Comparison of ENCODE assay signal across 1 cellular context in the genomic region with DNA sequence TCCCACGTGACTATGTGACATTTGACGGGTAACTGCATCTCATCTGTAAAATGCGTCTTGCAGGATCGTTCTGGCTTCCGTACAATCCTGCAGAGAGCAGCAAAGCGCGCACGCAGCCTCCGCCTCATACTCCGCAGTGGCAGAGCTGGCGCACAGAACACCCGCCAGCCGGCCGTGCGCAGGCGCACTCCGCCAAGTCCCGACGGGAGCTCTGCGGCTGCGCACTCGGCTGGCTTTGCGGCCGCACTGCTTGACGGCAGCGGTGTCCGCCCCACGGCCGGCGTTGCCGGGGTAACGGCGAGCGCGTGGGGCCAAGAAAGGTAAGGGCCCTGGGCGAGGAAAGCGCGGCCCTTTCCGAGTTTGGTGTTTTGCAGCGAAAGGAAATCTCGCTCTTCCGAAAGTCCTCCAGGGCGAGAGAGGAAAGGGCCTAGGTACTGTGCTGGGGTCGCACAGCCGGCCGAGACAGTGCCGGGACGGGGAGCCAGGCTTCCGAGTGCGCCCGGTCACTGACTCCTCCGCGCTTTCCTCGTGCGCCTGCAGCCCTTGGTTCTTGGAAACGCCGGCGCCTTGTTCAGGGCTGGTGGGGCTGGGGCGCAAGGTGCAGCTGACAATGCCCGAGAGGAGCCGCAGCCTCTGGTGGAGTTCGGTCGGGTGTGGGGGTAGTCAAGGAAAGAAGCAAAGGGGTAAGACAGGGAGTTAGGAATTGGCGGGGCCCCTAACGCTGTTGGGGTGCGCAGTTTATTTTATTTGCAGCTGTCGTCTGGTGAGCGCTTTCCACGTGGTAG.
A peak's percentile ranks its signal among the peaks of the same experiment; 100 is the strongest.
TF ChIP-seq lines count a peak whose summit lies in the region.

A gene (plus strand): TSS at position 283 of the 785 bp plus-strand sequence. CDS start 5,321 bp downstream, outside the sequence.

TF ChIP-seq in HepG2, 621 proteins besides CTCF, POLR2A, EP300 and RAD21 (continued from another document and continues in another):
- TF ChIP-seq SIN3A (IDR thresholded peaks at IDR 0.05; ENCODE audit: borderline replicate concordance, low read depth, low read length) (no peak; the same call in 1 of the 2 replicates), SMAD1 (CRISPR knock-in tag; IDR thresholded peaks at IDR 0.05; ENCODE audit: borderline replicate concordance, low read depth) (no peak; the same call in 1 of the 2 replicates), SMAD3 (CRISPR knock-in tag; IDR thresholded peaks at IDR 0.05) (peak; percentile 89), POLR2AphosphoS2 (IDR thresholded peaks at IDR 0.05; ENCODE audit: low read depth, low read length) (no peak), ZNF333 (CRISPR knock-in tag; IDR thresholded peaks at IDR 0.05; ENCODE audit: borderline replicate concordance) (peak; percentile 64; the same call in 1 of the 2 replicates), MAF1 (CRISPR knock-in tag; IDR thresholded peaks at IDR 0.05; ENCODE audit: borderline replicate concordance) (0 out of 2 replicates have a peak, but pooled peaks have one; percentile 43), WIZ (CRISPR knock-in tag; IDR thresholded peaks at IDR 0.05) (no peak; the same call in 1 of the 2 replicates), ZSCAN31 (CRISPR knock-in tag; IDR thresholded peaks at IDR 0.05; ENCODE audit: low read depth) (peak; percentile 72), NFRKB (IDR thresholded peaks at IDR 0.05) (no peak), KLF11 (CRISPR knock-in tag; IDR thresholded peaks at IDR 0.05) (0 out of 2 replicates have a peak, but pooled peaks have one; percentile 19), ZNF598 (CRISPR knock-in tag; IDR thresholded peaks at IDR 0.05; ENCODE audit: borderline replicate concordance) (peak; percentile 93; the same call in 1 of the 2 replicates), ZNF10 (CRISPR knock-in tag; IDR thresholded peaks at IDR 0.05; ENCODE audit: borderline replicate concordance, low read depth) (no peak), KLF15 (CRISPR knock-in tag; IDR thresholded peaks at IDR 0.05; ENCODE audit: borderline replicate concordance) (no peak), ZNF841 (CRISPR knock-in tag; IDR thresholded peaks at IDR 0.05; ENCODE audit: borderline replicate concordance) (no peak), MBD4 (IDR thresholded peaks at IDR 0.05; ENCODE audit: borderline replicate concordance, low read length) (no peak), ZMYM2 (CRISPR knock-in tag; IDR thresholded peaks at IDR 0.05) (no peak), SUZ12 (IDR thresholded peaks at IDR 0.05; ENCODE audit: low read depth, low read length) (no peak), ZNF777 (CRISPR knock-in tag; IDR thresholded peaks at IDR 0.05) (peak; percentile 46; the same call in 1 of the 2 replicates), PRMT3 (CRISPR knock-in tag; IDR thresholded peaks at IDR 0.05; ENCODE audit: borderline replicate concordance, low read depth) (no peak), HOXA3 (CRISPR knock-in tag; IDR thresholded peaks at IDR 0.05) (peak; percentile 22), CREB1 (IDR thresholded peaks at IDR 0.05) (peak; percentile 41; the same call in 1 of the 2 replicates), CREB1 (CRISPR knock-in tag; IDR thresholded peaks at IDR 0.05) (no peak)
- TF ChIP-seq, protein P1, sequence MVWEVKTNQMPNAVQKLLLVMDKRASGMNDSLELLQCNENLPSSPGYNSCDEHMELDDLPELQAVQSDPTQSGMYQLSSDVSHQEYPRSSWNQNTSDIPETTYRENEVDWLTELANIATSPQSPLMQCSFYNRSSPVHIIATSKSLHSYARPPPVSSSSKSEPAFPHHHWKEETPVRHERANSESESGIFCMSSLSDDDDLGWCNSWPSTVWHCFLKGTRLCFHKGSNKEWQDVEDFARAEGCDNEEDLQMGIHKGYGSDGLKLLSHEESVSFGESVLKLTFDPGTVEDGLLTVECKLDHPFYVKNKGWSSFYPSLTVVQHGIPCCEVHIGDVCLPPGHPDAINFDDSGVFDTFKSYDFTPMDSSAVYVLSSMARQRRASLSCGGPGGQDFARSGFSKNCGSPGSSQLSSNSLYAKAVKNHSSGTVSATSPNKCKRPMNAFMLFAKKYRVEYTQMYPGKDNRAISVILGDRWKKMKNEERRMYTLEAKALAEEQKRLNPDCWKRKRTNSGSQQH (CRISPR knock-in tag; IDR thresholded peaks at IDR 0.05; ENCODE audit: low read depth), result peak; percentile 83
- TF ChIP-seq, protein P2, sequence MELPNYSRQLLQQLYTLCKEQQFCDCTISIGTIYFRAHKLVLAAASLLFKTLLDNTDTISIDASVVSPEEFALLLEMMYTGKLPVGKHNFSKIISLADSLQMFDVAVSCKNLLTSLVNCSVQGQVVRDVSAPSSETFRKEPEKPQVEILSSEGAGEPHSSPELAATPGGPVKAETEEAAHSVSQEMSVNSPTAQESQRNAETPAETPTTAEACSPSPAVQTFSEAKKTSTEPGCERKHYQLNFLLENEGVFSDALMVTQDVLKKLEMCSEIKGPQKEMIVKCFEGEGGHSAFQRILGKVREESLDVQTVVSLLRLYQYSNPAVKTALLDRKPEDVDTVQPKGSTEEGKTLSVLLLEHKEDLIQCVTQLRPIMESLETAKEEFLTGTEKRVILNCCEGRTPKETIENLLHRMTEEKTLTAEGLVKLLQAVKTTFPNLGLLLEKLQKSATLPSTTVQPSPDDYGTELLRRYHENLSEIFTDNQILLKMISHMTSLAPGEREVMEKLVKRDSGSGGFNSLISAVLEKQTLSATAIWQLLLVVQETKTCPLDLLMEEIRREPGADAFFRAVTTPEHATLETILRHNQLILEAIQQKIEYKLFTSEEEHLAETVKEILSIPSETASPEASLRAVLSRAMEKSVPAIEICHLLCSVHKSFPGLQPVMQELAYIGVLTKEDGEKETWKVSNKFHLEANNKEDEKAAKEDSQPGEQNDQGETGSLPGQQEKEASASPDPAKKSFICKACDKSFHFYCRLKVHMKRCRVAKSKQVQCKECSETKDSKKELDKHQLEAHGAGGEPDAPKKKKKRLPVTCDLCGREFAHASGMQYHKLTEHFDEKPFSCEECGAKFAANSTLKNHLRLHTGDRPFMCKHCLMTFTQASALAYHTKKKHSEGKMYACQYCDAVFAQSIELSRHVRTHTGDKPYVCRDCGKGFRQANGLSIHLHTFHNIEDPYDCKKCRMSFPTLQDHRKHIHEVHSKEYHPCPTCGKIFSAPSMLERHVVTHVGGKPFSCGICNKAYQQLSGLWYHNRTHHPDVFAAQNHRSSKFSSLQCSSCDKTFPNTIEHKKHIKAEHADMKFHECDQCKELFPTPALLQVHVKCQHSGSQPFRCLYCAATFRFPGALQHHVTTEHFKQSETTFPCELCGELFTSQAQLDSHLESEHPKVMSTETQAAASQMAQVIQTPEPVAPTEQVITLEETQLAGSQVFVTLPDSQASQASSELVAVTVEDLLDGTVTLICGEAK (IDR thresholded peaks at IDR 0.05), result no peak
- TF ChIP-seq, protein P2 (CRISPR knock-in tag; IDR thresholded peaks at IDR 0.05), result no peak; the same call in 1 of the 2 replicates
- TF ChIP-seq, protein P3, sequence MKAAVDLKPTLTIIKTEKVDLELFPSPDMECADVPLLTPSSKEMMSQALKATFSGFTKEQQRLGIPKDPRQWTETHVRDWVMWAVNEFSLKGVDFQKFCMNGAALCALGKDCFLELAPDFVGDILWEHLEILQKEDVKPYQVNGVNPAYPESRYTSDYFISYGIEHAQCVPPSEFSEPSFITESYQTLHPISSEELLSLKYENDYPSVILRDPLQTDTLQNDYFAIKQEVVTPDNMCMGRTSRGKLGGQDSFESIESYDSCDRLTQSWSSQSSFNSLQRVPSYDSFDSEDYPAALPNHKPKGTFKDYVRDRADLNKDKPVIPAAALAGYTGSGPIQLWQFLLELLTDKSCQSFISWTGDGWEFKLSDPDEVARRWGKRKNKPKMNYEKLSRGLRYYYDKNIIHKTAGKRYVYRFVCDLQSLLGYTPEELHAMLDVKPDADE (CRISPR knock-in tag; IDR thresholded peaks at IDR 0.05), result no peak
- TF ChIP-seq, protein P4, sequence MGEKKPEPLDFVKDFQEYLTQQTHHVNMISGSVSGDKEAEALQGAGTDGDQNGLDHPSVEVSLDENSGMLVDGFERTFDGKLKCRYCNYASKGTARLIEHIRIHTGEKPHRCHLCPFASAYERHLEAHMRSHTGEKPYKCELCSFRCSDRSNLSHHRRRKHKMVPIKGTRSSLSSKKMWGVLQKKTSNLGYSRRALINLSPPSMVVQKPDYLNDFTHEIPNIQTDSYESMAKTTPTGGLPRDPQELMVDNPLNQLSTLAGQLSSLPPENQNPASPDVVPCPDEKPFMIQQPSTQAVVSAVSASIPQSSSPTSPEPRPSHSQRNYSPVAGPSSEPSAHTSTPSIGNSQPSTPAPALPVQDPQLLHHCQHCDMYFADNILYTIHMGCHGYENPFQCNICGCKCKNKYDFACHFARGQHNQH (CRISPR knock-in tag; IDR thresholded peaks at IDR 0.05), result peak; percentile 48; the same call in 1 of the 2 replicates
- TF ChIP-seq, protein P5, sequence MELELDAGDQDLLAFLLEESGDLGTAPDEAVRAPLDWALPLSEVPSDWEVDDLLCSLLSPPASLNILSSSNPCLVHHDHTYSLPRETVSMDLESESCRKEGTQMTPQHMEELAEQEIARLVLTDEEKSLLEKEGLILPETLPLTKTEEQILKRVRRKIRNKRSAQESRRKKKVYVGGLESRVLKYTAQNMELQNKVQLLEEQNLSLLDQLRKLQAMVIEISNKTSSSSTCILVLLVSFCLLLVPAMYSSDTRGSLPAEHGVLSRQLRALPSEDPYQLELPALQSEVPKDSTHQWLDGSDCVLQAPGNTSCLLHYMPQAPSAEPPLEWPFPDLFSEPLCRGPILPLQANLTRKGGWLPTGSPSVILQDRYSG (CRISPR knock-in tag; IDR thresholded peaks at IDR 0.05), result no peak
- TF ChIP-seq, protein P6, sequence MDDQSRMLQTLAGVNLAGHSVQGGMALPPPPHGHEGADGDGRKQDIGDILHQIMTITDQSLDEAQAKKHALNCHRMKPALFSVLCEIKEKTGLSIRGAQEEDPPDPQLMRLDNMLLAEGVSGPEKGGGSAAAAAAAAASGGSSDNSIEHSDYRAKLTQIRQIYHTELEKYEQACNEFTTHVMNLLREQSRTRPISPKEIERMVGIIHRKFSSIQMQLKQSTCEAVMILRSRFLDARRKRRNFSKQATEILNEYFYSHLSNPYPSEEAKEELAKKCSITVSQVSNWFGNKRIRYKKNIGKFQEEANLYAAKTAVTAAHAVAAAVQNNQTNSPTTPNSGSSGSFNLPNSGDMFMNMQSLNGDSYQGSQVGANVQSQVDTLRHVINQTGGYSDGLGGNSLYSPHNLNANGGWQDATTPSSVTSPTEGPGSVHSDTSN (CRISPR knock-in tag; IDR thresholded peaks at IDR 0.05; ENCODE audit: borderline replicate concordance), result no peak
- TF ChIP-seq, protein P7, sequence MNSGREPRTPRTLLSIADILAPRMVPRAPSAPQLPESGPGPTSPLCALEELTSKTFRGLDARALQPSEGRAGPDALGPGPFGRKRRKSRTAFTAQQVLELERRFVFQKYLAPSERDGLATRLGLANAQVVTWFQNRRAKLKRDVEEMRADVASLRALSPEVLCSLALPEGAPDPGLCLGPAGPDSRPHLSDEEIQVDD (CRISPR knock-in tag; IDR thresholded peaks at IDR 0.05; ENCODE audit: borderline replicate concordance), result no peak
- TF ChIP-seq, protein P8, sequence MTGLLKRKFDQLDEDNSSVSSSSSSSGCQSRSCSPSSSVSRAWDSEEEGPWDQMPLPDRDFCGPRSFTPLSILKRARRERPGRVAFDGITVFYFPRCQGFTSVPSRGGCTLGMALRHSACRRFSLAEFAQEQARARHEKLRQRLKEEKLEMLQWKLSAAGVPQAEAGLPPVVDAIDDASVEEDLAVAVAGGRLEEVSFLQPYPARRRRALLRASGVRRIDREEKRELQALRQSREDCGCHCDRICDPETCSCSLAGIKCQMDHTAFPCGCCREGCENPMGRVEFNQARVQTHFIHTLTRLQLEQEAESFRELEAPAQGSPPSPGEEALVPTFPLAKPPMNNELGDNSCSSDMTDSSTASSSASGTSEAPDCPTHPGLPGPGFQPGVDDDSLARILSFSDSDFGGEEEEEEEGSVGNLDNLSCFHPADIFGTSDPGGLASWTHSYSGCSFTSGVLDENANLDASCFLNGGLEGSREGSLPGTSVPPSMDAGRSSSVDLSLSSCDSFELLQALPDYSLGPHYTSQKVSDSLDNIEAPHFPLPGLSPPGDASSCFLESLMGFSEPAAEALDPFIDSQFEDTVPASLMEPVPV (CRISPR knock-in tag; IDR thresholded peaks at IDR 0.05), result 0 out of 2 replicates have a peak, but pooled peaks have one; percentile 49
- TF ChIP-seq, protein P9, sequence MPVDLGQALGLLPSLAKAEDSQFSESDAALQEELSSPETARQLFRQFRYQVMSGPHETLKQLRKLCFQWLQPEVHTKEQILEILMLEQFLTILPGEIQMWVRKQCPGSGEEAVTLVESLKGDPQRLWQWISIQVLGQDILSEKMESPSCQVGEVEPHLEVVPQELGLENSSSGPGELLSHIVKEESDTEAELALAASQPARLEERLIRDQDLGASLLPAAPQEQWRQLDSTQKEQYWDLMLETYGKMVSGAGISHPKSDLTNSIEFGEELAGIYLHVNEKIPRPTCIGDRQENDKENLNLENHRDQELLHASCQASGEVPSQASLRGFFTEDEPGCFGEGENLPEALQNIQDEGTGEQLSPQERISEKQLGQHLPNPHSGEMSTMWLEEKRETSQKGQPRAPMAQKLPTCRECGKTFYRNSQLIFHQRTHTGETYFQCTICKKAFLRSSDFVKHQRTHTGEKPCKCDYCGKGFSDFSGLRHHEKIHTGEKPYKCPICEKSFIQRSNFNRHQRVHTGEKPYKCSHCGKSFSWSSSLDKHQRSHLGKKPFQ (CRISPR knock-in tag; IDR thresholded peaks at IDR 0.05; ENCODE audit: insufficient replicate concordance), result no peak
